ENCODE assay signal across 9 cellular contexts in the genomic region with DNA sequence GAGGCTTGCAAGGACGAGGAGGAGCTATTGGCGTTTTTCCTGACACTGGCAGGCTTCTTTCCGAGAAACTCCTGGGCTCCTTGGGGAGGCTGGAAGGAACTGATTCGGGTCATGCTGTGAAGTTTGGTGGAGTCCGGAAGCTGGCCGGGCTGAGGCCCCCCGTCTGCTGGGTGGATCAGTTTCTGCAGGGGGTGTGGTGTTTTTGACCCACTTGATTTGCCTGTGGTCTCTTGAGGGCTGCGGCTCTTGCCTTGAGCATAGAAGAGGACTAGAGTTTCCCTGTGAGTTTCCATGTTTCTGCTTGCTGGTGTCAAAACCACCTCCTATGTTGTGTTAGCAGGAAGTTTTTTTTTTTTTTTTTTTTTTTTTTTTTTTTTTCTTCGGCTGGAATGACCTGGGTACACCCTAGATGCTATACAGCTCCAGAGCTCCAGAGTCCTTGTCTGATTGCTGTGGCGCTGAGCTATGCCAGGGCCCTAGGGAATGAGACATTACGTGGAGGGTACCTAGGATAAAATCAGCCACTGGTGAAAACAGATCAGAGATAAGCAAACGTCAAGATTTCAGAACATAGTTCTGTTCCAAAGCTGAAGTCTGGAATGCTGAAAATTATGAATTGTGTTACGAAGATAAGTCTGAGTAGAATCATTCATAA. TPM values are rescaled to one million over a fixed set of nuclear protein-coding genes. Genes with fewer than 3 reads are reported as not detected.
A peak's percentile ranks its signal among the peaks of the same experiment; 100 is the strongest.
DNase-seq lines count a peak whose midpoint lies in the region; ATAC-seq, FAIRE-seq and TF ChIP-seq lines count a peak whose summit lies in the region.
"Had no signal": no experiment of that assay in that cellular context is flagged by ENCODE, and none has a peak within 500 bp of the region (broad histone marks: within the 10 kb centered on the region; RNA-seq: fewer than 3 reads in every experiment).

No MANE protein-coding gene starts in this region.

- H3K27me3 ChIP-seq in H1 (replicated peaks in 1 of 4; ENCODE audit: control insufficient read depth in 3 of 4, extremely low read depth in 1 of 4, insufficient read depth in 3 of 4, low read length in 3 of 4) = no peaks in the 10 kb centered on the region
- H3K27me3 ChIP-seq in mucosa of rectum (ENCODE audit: control insufficient read depth in 2 of 2, insufficient read depth in 2 of 2, low read length in 2 of 2) = no peaks in the 10 kb centered on the region

- peak overlapping the region; percentile 99 to 100 for H3K27ac Mint-ChIP-seq in T-cell

- H3K27me3 Mint-ChIP-seq in T-cell = no peaks in the 10 kb centered on the region

- 32% methylated on average over 12 of the region's 13 CpGs; no CpG with 5 or more reads in 1 of the 2 experiments for WGBS in H1 (ENCODE audit: extremely low coverage in 1 of 2, insufficient coverage in 1 of 2, insufficient read length in 1 of 2, insufficient replicate concordance in 2 of 2, low coverage in 1 of 2, low lambda C conversion rate in 2 of 2, missing lambda C conversion rate in 1 of 2), 2 experiments

- no peak for TF ChIP-seq CTCF in H1 (IDR thresholded peaks at IDR 0.05; ENCODE audit: control extremely low read depth in 1 of 3, insufficient read depth in 1 of 3, low read depth in 1 of 3, low read length in 3 of 3)

- H2BK20ac ChIP-seq in H1 (ENCODE audit: low read length) = no peak overlapping the region

- H3K23ac ChIP-seq in H1 (ENCODE audit: insufficient read length) = no peak overlapping the region

- DNase-seq in activated CD4-positive, alpha-beta T cell treated with anti-CD3 and anti-CD28 coated beads for 48 hours = peak; percentile 24
- DNase-seq in activated CD4-positive, alpha-beta T cell treated with anti-CD3 and anti-CD28 coated beads, Interleukin-2, amount 50 U/mL, for 1 hour = no peak
- DNase-seq in T-cell (peak in 18 of 34 experiments; percentile 4 to 44 (median 35)), H1 (ENCODE audit: low read depth in 1 of 2, low spot score in 2 of 2) (no peak), NCI-H2081 treated with DMSO at 0.1 percent for 48 hours (lab: John Stamatoyannopoulos, UW) (no peak), NOMO-1 treated with DMSO at 0.1 percent for 48 hours (lab: John Stamatoyannopoulos, UW; ENCODE audit: unreplicated experiment) (no peak)

- peak overlapping the region; percentile 99 for H3K4me3 Mint-ChIP-seq in T-cell

- peak overlapping the region; percentile 77 for H4K5ac ChIP-seq in H1 (ENCODE audit: insufficient read length, low read depth, low read length)

- POLR2A ChIA-PET in T-cell (lab: Charles Lee) (interaction anchor here (0.6 to 2.6 kb wide), 7 partner anchors 14 to 464 kb away, joined by 3 to 9 read pairs (median 5); no protein-coding TSS in a partner anchor), H1 (lab: Charles Lee; ENCODE audit: partially characterized antibody) (interaction anchor here (0.6 to 3.0 kb wide), 35 partner anchors 9 to 1792 kb away, joined by 3 to 41 read pairs (median 4); no protein-coding TSS in a partner anchor)

- no peak for TF ChIP-seq POLR2A in H1 (IDR thresholded peaks at IDR 0.05; ENCODE audit: control extremely low read depth in 1 of 2, low read depth in 2 of 2, low read length in 2 of 2)

- H2BK5ac ChIP-seq in H1 (ENCODE audit: low read depth, low read length) = peak overlapping the region; percentile 92; the same call in 1 of the 2 replicates

- H3K9ac ChIP-seq in H1 (replicated peaks in 1 of 4; ENCODE audit: extremely low read depth in 1 of 4, low read depth in 3 of 4, low read length in 3 of 4) (peak overlapping the region in 3 of 4 experiments; percentile 39 to 92 (median 92); a peak in 6 of 7 replicates), mucosa of rectum (ENCODE audit: low read depth in 1 of 2, low read length in 2 of 2) (peak overlapping the region; percentile 88 to 98)

- peak overlapping the region; percentile 90; the same call in 1 of the 2 replicates for H4K8ac ChIP-seq in H1 (ENCODE audit: extremely low read depth, insufficient read depth, low read length)

- H4K91ac ChIP-seq in H1 (replicated peaks; ENCODE audit: insufficient read length, low read length) = no peak overlapping the region

- H3K18ac ChIP-seq in H1 (ENCODE audit: extremely low read depth, low read length) = peak overlapping the region; percentile 24; the same call in 1 of the 2 replicates

- no peak for FAIRE-seq in H1 (lab: Jason Lieb, UNC)
- FAIRE-seq: colon had no signal

- no peak overlapping the region for H3K56ac ChIP-seq in H1 (replicated peaks; ENCODE audit: insufficient read length, low read depth, low read length)

- CTCF ChIA-PET in T-cell (lab: Charles Lee) = interaction anchor here in 1 of 2 donors (0.6 to 2.5 kb wide), 8 partner anchors 11 to 728 kb away, joined by 3 to 9 read pairs (median 6); no protein-coding TSS in a partner anchor
- CTCF ChIA-PET in H1 (lab: Charles Lee; ENCODE audit: partially characterized antibody) = interaction anchor here (0.9 to 2.0 kb wide), 8 partner anchors 10 to 200 kb away, joined by 3 to 9 read pairs (median 4); no protein-coding TSS in a partner anchor

- TF ChIP-seq EP300 in H1 (IDR thresholded peaks at IDR 0.05; ENCODE audit: borderline replicate concordance in 1 of 2, low read depth in 2 of 2, low read length in 2 of 2) = no peak

- no peak overlapping the region for H2BK120ac ChIP-seq in H1 (replicated peaks; ENCODE audit: low read depth, low read length)

- no peak overlapping the region; the same call in 1 of the 2 replicates for H2AFZ ChIP-seq in H1 (ENCODE audit: low read length)

- peaks cover 5% of the 10 kb centered on the region in 2 experiments for H4K20me1 ChIP-seq in H1 (replicated peaks in 1 of 2; ENCODE audit: control insufficient read depth in 1 of 2, insufficient read depth in 2 of 2, low read length in 2 of 2)

- H3K4ac ChIP-seq in H1 (replicated peaks; ENCODE audit: insufficient read length, low read depth, low read length) = no peak overlapping the region

- H2BK12ac ChIP-seq in H1 (ENCODE audit: low read depth, low read length) = no peak overlapping the region

- H3K4me1 ChIP-seq in H1 (replicated peaks in 1 of 4; ENCODE audit: control insufficient read depth in 3 of 4, insufficient read depth in 4 of 4, low read length in 3 of 4) (peaks cover 0 to 4% (median 0%) of the 10 kb centered on the region in 4 experiments; a peak in 4 of 7 replicates), mucosa of rectum (ENCODE audit: control insufficient read depth in 2 of 2, insufficient read depth in 2 of 2, low read length in 2 of 2) (peaks cover 35 to 45% of the 10 kb centered on the region in 2 donors)

- no peaks in the 10 kb centered on the region for H3K9me3 Mint-ChIP-seq in T-cell

- no peak overlapping the region for H2BK15ac ChIP-seq in H1 (ENCODE audit: low read length)

- H3K9me3 ChIP-seq in H1 (ENCODE audit: insufficient read depth in 2 of 2, low read depth in 1 of 2, low read length in 1 of 2) = no peaks in the 10 kb centered on the region
- no peaks in the 10 kb centered on the region for H3K9me3 ChIP-seq in mucosa of rectum (ENCODE audit: control insufficient read depth in 2 of 2, low read length in 2 of 2)

- H3K27ac ChIP-seq in H1 (ENCODE audit: low read depth, low read length) = peak overlapping the region; percentile 75; the same call in 1 of the 2 replicates
- peak overlapping the region; percentile 95 to 99 for H3K27ac ChIP-seq in mucosa of rectum (ENCODE audit: low read depth in 2 of 2, low read length in 2 of 2)

- ATAC-seq in HG02884 (IDR thresholded peaks at IDR 0.05; ENCODE audit: unreplicated experiment) (peak; percentile 48), T-cell (replicated peaks in 1 of 4) (peak; percentile 20 to 48 (median 32))

- H3K79me1 ChIP-seq in H1 (ENCODE audit: low read depth, low read length) = peaks cover 14% of the 10 kb centered on the region

- TF ChIP-seq RAD21 in H1 (IDR thresholded peaks at IDR 0.05 in 1 of 2, conservative IDR thresholded peaks at IDR 0.05 in 1 of 2; ENCODE audit: low read depth in 2 of 2, low read length in 2 of 2) = no peak

- H3K23me2 ChIP-seq in H1 (ENCODE audit: low read depth, low read length) = peaks cover 7% of the 10 kb centered on the region

- H3K14ac ChIP-seq in H1 (ENCODE audit: insufficient read length) = no peak overlapping the region

- no peak overlapping the region for H2AK5ac ChIP-seq in H1 (ENCODE audit: low read depth, low read length)

- H3K4me3 ChIP-seq in H1 (ENCODE audit: extremely low read depth in 1 of 4, insufficient read depth in 2 of 4, low read depth in 3 of 4, low read length in 4 of 4) = peak overlapping the region; percentile 85 to 98 (median 92)
- peak overlapping the region; percentile 95 to 97 for H3K4me3 ChIP-seq in mucosa of rectum (ENCODE audit: low read length in 2 of 2)

- H3K4me2 ChIP-seq in H1 (ENCODE audit: insufficient read depth in 1 of 2, low read depth in 2 of 2, low read length in 2 of 2) = peak overlapping the region; percentile 78 to 91

- H3K36me3 ChIP-seq in H1 (ENCODE audit: control insufficient read depth in 2 of 4, insufficient read depth in 4 of 4, low read length in 3 of 4) = peaks cover 0 to 9% (median 0%) of the 10 kb centered on the region in 4 experiments; a peak in 1 of 8 replicates
- peaks cover 0 to 2% of the 10 kb centered on the region in 2 donors for H3K36me3 ChIP-seq in mucosa of rectum (ENCODE audit: control insufficient read depth in 2 of 2, insufficient read depth in 2 of 2, low read length in 2 of 2)

- peaks cover 66 to 74% (median 66%) of the 10 kb centered on the region in 3 donors for H3K4me1 Mint-ChIP-seq in T-cell

- H3K36me3 Mint-ChIP-seq in T-cell = peaks cover 12% of the 10 kb centered on the region

- peaks cover 13 to 59% of the 10 kb centered on the region in 2 experiments for H3K79me2 ChIP-seq in H1 (ENCODE audit: control insufficient read depth in 1 of 2, insufficient read depth in 2 of 2, low read length in 2 of 2)

RNA-seq across cellular contexts. Expression of a gene that starts 0.7 kb away (rescaled TPM):
- 10 to 100 TPM; 38.3 to 67.8 (median 57.7) TPM for total RNA-seq in T-cell
- 18.4 and 19.0 TPM in 2 replicates for total RNA-seq in H1 (2021; fragmentation: NEBNext Ultra II Directional; extraction: Animal tissue kit (Norgen Biotek cat#: 25700))
- 11.9 and 14.0 TPM in 2 replicates for polyA plus RNA-seq in H1 (2011; rRNA removed)
- 11.3 TPM for polyA plus RNA-seq in H1 (2011; cell fraction: cytosol; rRNA removed)
- polyA plus RNA-seq in H1 (2011; cell fraction: nucleus; rRNA removed) = 11.6 TPM
- 11.4 to 14.8 TPM (median 13.5 TPM) in 4 replicates for polyA plus RNA-seq in H1 (2012, experiment 1 of 2)
- polyA plus RNA-seq in H1 (2012, experiment 2 of 2) = 14.1 TPM
- 9.6 TPM for polyA plus RNA-seq in H1 (2013, experiment 1 of 2)
- polyA plus RNA-seq in H1 (2013, experiment 2 of 2) = 9.5 TPM
- 10.9 and 12.5 TPM in 2 replicates for polyA minus RNA-seq in H1 (2011; rRNA and poly(A)+ RNA removed)
- 11.4 TPM for polyA minus RNA-seq in H1 (2011; cell fraction: cytosol; rRNA and poly(A)+ RNA removed)
- polyA minus RNA-seq in H1 (2011; cell fraction: nucleus; rRNA and poly(A)+ RNA removed) = 19.0 TPM

RNA-seq across cellular contexts. Expression of a gene that starts 25.1 kb away (rescaled TPM):
- total RNA-seq in T-cell = 100 to 1,000 TPM in 3 of 5 donors, 10 to 100 TPM in 2; 77.4 to 155 (median 125) TPM
- 59.0 TPM in 2 replicates for total RNA-seq in H1 (2021; fragmentation: NEBNext Ultra II Directional; extraction: Animal tissue kit (Norgen Biotek cat#: 25700))
- 26.6 and 31.5 TPM in 2 replicates for polyA plus RNA-seq in H1 (2011; rRNA removed)
- polyA plus RNA-seq in H1 (2011; cell fraction: cytosol; rRNA removed) = 37.5 TPM
- 33.7 TPM for polyA plus RNA-seq in H1 (2011; cell fraction: nucleus; rRNA removed)
- polyA plus RNA-seq in H1 (2012, experiment 1 of 2) = 36.8 to 41.7 TPM (median 38.9 TPM) in 4 replicates
- 32.8 TPM for polyA plus RNA-seq in H1 (2012, experiment 2 of 2)
- polyA plus RNA-seq in H1 (2013, experiment 1 of 2) = 27.6 TPM
- 28.7 TPM for polyA plus RNA-seq in H1 (2013, experiment 2 of 2)
- polyA minus RNA-seq in H1 (2011; rRNA and poly(A)+ RNA removed) = 55.9 and 58.7 TPM in 2 replicates
- 36.6 TPM for polyA minus RNA-seq in H1 (2011; cell fraction: cytosol; rRNA and poly(A)+ RNA removed)
- polyA minus RNA-seq in H1 (2011; cell fraction: nucleus; rRNA and poly(A)+ RNA removed) = 26.0 TPM

Comparison
In these comparisons a context has a peak if more than half of its experiments do, and no peak if none do; other contexts are left out.
1. DNase-seq: peak in activated CD4-positive, alpha-beta T cell treated with anti-CD3 and anti-CD28 coated beads for 48 hours (single experiment) and T-cell (18 of 34); none in activated CD4-positive, alpha-beta T cell treated with anti-CD3 and anti-CD28 coated beads, Interleukin-2, amount 50 U/mL, for 1 hour (single experiment), H1 (0 of 2), NCI-H2081 treated with DMSO at 0.1 percent for 48 hours (single experiment) and NOMO-1 treated with DMSO at 0.1 percent for 48 hours (single experiment).